In the genomic region with DNA sequence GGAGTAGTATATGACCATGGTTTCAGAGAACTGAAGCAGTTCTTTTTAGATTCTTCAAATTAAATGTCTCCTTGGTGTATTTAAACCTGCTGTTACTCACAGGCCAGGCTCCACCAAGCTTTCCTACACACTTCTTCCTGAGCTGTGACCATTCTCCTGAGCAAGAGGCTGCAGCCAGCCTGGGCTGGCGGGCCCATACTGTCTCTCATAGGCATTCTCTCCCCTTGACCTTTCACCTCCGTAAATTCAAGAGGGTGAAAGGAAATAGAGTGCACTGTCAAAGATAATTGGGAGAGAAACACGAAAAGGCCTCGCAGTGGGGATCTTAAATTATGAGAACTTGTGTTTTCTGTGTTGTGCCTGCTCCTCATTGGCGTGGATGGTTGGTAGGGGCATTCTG, we compare ENCODE assay signal across 9 cellular contexts. TPM values are rescaled to one million over a fixed set of nuclear protein-coding genes. Genes with fewer than 3 reads are reported as not detected.
DNase-seq lines count a peak whose midpoint lies in the region; ATAC-seq and TF ChIP-seq lines count a peak whose summit lies in the region.
"Had no signal": no experiment of that assay in that cellular context is flagged by ENCODE, and none has a peak within 500 bp of the region (broad histone marks: within the 10 kb centered on the region; RNA-seq: fewer than 3 reads in every experiment).

No MANE protein-coding gene starts in this region.

- peaks cover 24% of the 10 kb centered on the region for H3K36me3 Mint-ChIP-seq in GM23338 (ENCODE audit: low read depth)
- peaks cover 37% of the 10 kb centered on the region for H3K36me3 Mint-ChIP-seq in activated CD4-positive, alpha-beta memory T cell treated with anti-CD3 and anti-CD28 coated beads for 36 hours
- H3K36me3 Mint-ChIP-seq in glutamatergic neuron (ENCODE audit: unreplicated experiment), result no peaks in the 10 kb centered on the region

- H3K9me3 Mint-ChIP-seq in GM23338, result no peaks in the 10 kb centered on the region
- no peaks in the 10 kb centered on the region for H3K9me3 Mint-ChIP-seq in activated CD4-positive, alpha-beta memory T cell treated with anti-CD3 and anti-CD28 coated beads for 36 hours
- peaks cover 9% of the 10 kb centered on the region for H3K9me3 Mint-ChIP-seq in glutamatergic neuron (ENCODE audit: unreplicated experiment)

- ATAC-seq in GM23338, result no peak
- ATAC-seq in HG03354 (IDR thresholded peaks at IDR 0.05; ENCODE audit: poor library complexity, severe bottlenecking, unreplicated experiment), result no peak

- H3K4me3 Mint-ChIP-seq in GM23338 (peak overlapping the region; percentile 98), glutamatergic neuron (ENCODE audit: unreplicated experiment) (peak overlapping the region; percentile 95)
- H3K4me3 Mint-ChIP-seq in activated CD4-positive, alpha-beta memory T cell treated with anti-CD3 and anti-CD28 coated beads for 36 hours, result peak overlapping the region; percentile 91

- no peaks in the 10 kb centered on the region for H3K9me2 ChIP-seq in GM23338 (ENCODE audit: insufficient read depth)

- peak overlapping the region; percentile 99 for H3K4me2 ChIP-seq in GM23338

- H3K36me3 ChIP-seq in GM23338 (ENCODE audit: insufficient read depth), result no peaks in the 10 kb centered on the region

- peaks cover 43% of the 10 kb centered on the region for H3K4me1 Mint-ChIP-seq in GM23338
- H3K4me1 Mint-ChIP-seq in activated CD4-positive, alpha-beta memory T cell treated with anti-CD3 and anti-CD28 coated beads for 36 hours (ENCODE audit: low read depth), result peaks cover 62% of the 10 kb centered on the region
- H3K4me1 Mint-ChIP-seq in glutamatergic neuron (ENCODE audit: low read depth, unreplicated experiment), result peaks cover 30% of the 10 kb centered on the region

- H4K20me1 ChIP-seq in GM23338 (replicated peaks; ENCODE audit: insufficient read depth), result peaks cover 66% of the 10 kb centered on the region

- H3F3A ChIP-seq in GM23338 (replicated peaks; ENCODE audit: low read depth), result no peaks in the 10 kb centered on the region

- H2AFZ ChIP-seq in GM23338, result no peak overlapping the region

- POLR2A ChIA-PET in activated CD4-positive, alpha-beta memory T cell treated with anti-CD3 and anti-CD28 coated beads for 36 hours (lab: Charles Lee), result interaction anchor here (0.9 to 1.3 kb wide), 4 partner anchors 55 to 318 kb away, joined by 3 to 5 read pairs (median 3); partner anchors contain the start of genes GUK1 and IBA57

- H3K27me3 Mint-ChIP-seq in GM23338 (ENCODE audit: insufficient read depth, low read depth, poor library complexity), result peaks cover 25% of the 10 kb centered on the region
- H3K27me3 Mint-ChIP-seq in activated CD4-positive, alpha-beta memory T cell treated with anti-CD3 and anti-CD28 coated beads for 36 hours, result no peaks in the 10 kb centered on the region
- H3K27me3 Mint-ChIP-seq in glutamatergic neuron (ENCODE audit: unreplicated experiment), result peaks cover 9% of the 10 kb centered on the region

- H3K27ac Mint-ChIP-seq in GM23338 (0 out of 2 replicates have a peak overlapping the region, but pooled peaks have one; percentile 54), glutamatergic neuron (ENCODE audit: unreplicated experiment) (peak overlapping the region; percentile 15)
- H3K27ac Mint-ChIP-seq in activated CD4-positive, alpha-beta memory T cell treated with anti-CD3 and anti-CD28 coated beads for 36 hours, result peak overlapping the region; percentile 96

- intact Hi-C loops in activated CD4-positive, alpha-beta memory T cell treated with anti-CD3 and anti-CD28 coated beads for 36 hours (cut with micrococcal nuclease), result loop anchor here (5.0 to 10.0 kb wide), 2 partner anchors 297 to 1350 kb away; partner anchors contain the start of gene ITPKB

- peaks cover 70% of the 10 kb centered on the region for H3K79me2 ChIP-seq in GM23338 (replicated peaks; ENCODE audit: insufficient read depth)

- peak overlapping the region; percentile 93 for H3K4me3 ChIP-seq in GM23338
- peak overlapping the region; percentile 96 for H3K4me3 ChIP-seq in skeletal muscle cell (ENCODE audit: low read depth, low read length)

- H3K27ac ChIP-seq in GM23338 (ENCODE audit: low read depth), result no peak overlapping the region

- peaks cover 23% of the 10 kb centered on the region for H3K4me1 ChIP-seq in GM23338 (ENCODE audit: insufficient read depth)

- CTCF ChIA-PET in activated CD4-positive, alpha-beta memory T cell treated with anti-CD3 and anti-CD28 coated beads for 36 hours (lab: Charles Lee), result interaction anchor here (1.4 kb wide), 3 partner anchors 14 to 86 kb away, joined by 4 to 5 read pairs (median 5); partner anchors contain the start of gene IBA57

- DNase-seq in GM23338 (ENCODE audit: low spot score), result no peak
- no peak for DNase-seq in activated CD4-positive, alpha-beta memory T cell treated with anti-CD3 and anti-CD28 coated beads for 36 hours
- DNase-seq in glutamatergic neuron, result no peak
- no peak for DNase-seq in skeletal muscle cell (ENCODE audit: low read depth)
- no peak for DNase-seq in activated effector memory CD4-positive, alpha-beta T cell treated with anti-CD3 and anti-CD28 coated beads, Interleukin-2, amount 50 U/mL, for 16 hours
- no peak for DNase-seq in NCI-H510A treated with DMSO at 0.1 percent for 48 hours (lab: John Stamatoyannopoulos, UW)
- no peak for DNase-seq in CD1c-positive myeloid dendritic cell (ENCODE audit: extremely low spot score)
- DNase-seq: cortex of kidney had no signal

- H3K27me3 ChIP-seq in GM23338 (ENCODE audit: insufficient read depth), result peaks cover 20% of the 10 kb centered on the region

- TF ChIP-seq CTCF in GM23338 (conservative IDR thresholded peaks at IDR 0.05; ENCODE audit: low read depth in 2 of 2), result no peak
- TF ChIP-seq CTCF in glutamatergic neuron (IDR thresholded peaks at IDR 0.05; ENCODE audit: partially characterized antibody, unreplicated experiment), result no peak

TF ChIP-seq in GM23338, 12 proteins besides CTCF, POLR2A, EP300 and RAD21:
- TF ChIP-seq POLR2AphosphoS5 (IDR thresholded peaks at IDR 0.05; ENCODE audit: low read depth) (no peak), EZH2phosphoT487 (IDR thresholded peaks at IDR 0.05; ENCODE audit: unreplicated experiment) (no peak)

RNA-seq across cellular contexts. Expression of gene ARF1, which starts 2.3 kb away (rescaled TPM):
- 199 and 210 TPM in 2 replicates for total RNA-seq in GM23338 (2014; rRNA removed; shearing (Covaris generic))
- 292 and 306 TPM in 2 replicates for polyA plus RNA-seq in GM23338 (2016; fragmentation: Nextera tagmentation; extraction: Ambion mirVana)
- total RNA-seq in activated CD4-positive, alpha-beta memory T cell treated with anti-CD3 and anti-CD28 coated beads for 36 hours, result 100 to 1,000 TPM; 346 to 355 TPM
- total RNA-seq in glutamatergic neuron (ENCODE audit: unreplicated experiment), result 222 TPM

RNA-seq across cellular contexts. Expression of gene C1orf35, which starts 18.3 kb away (rescaled TPM):
- 11.3 and 14.0 TPM in 2 replicates for total RNA-seq in GM23338 (2014; rRNA removed; shearing (Covaris generic))
- 67.6 and 75.9 TPM in 2 replicates for polyA plus RNA-seq in GM23338 (2016; fragmentation: Nextera tagmentation; extraction: Ambion mirVana)
- 10 to 100 TPM; 21.9 to 22.1 TPM for total RNA-seq in activated CD4-positive, alpha-beta memory T cell treated with anti-CD3 and anti-CD28 coated beads for 36 hours
- 21.9 TPM for total RNA-seq in glutamatergic neuron (ENCODE audit: unreplicated experiment)

RNA-seq across cellular contexts. Expression of gene MRPL55, which starts 24.3 kb away (rescaled TPM):
- 81.2 and 92.4 TPM in 2 replicates for total RNA-seq in GM23338 (2014; rRNA removed; shearing (Covaris generic))
- polyA plus RNA-seq in GM23338 (2016; fragmentation: Nextera tagmentation; extraction: Ambion mirVana), result 172 and 182 TPM in 2 replicates
- 10 to 100 TPM; 51.1 to 52.7 TPM for total RNA-seq in activated CD4-positive, alpha-beta memory T cell treated with anti-CD3 and anti-CD28 coated beads for 36 hours
- total RNA-seq in glutamatergic neuron (ENCODE audit: unreplicated experiment), result 61.5 TPM

RNA-seq across cellular contexts. Expression of gene GUK1, which starts 55.3 kb away (rescaled TPM):
- 84.0 and 87.5 TPM in 2 replicates for total RNA-seq in GM23338 (2014; rRNA removed; shearing (Covaris generic))
- polyA plus RNA-seq in GM23338 (2016; fragmentation: Nextera tagmentation; extraction: Ambion mirVana), result 104 and 121 TPM in 2 replicates
- total RNA-seq in activated CD4-positive, alpha-beta memory T cell treated with anti-CD3 and anti-CD28 coated beads for 36 hours, result 100 to 1,000 TPM; 229 to 239 TPM
- total RNA-seq in glutamatergic neuron (ENCODE audit: unreplicated experiment), result 128 TPM

Comparison
In these comparisons a context has a peak if more than half of its experiments do, and no peak if none do; other contexts are left out.
1. H3K27ac Mint-ChIP-seq: peak in every context shown above with its lines; median percentile 96 in activated CD4-positive, alpha-beta memory T cell treated with anti-CD3 and anti-CD28 coated beads for 36 hours; 54 in GM23338; 15 in glutamatergic neuron.